8 cellular contexts compared by ENCODE assay signal in genomic region chr11:60913793-60914619, GRCh38.
DNase-seq lines count a peak whose midpoint lies in the region; ATAC-seq and TF ChIP-seq lines count a peak whose summit lies in the region.

Gene TMEM109 (plus strand): TSS chr11:60914158. CDS start chr11:60919694, 5,536 bp downstream.

- H3K4me3 Mint-ChIP-seq in central memory CD8-positive, alpha-beta T cell, result peak within 1 kb of the TSS; percentile 95

- no peaks in the 10 kb centered on the region for H3K9me3 Mint-ChIP-seq in central memory CD8-positive, alpha-beta T cell

- TF ChIP-seq POLR2A in GM18951 (IDR thresholded peaks at IDR 0.05; ENCODE audit: extremely low read depth, insufficient read depth, insufficient read length), result peak; percentile 49

- DNase-seq in AG08396 (ENCODE audit: low spot score), result peak; percentile 96
- peak; percentile 92 for DNase-seq in NCI-H446 treated with DMSO at 0.1 percent for 48 hours (lab: John Stamatoyannopoulos, UW)
- DNase-seq in central memory CD8-positive, alpha-beta T cell (ENCODE audit: low spot score in 2 of 2), result peak; percentile 74 to 79
- DNase-seq in islet precursor cell, result peak; percentile 91
- DNase-seq in stimulated activated CD4-positive, alpha-beta T cell treated with anti-CD3 and anti-CD28 coated beads, Interleukin-12 subunit alpha, Interleukin-12 subunit beta, amount 100 ng/mL, for 4 hours, result peak; percentile 83

- peaks cover 13% of the 10 kb centered on the region for H3K36me3 Mint-ChIP-seq in central memory CD8-positive, alpha-beta T cell (ENCODE audit: insufficient read depth)

- no peaks in the 10 kb centered on the region for H3K27me3 Mint-ChIP-seq in central memory CD8-positive, alpha-beta T cell

- peak within 1 kb of the TSS; percentile 95 for H3K27ac Mint-ChIP-seq in central memory CD8-positive, alpha-beta T cell (ENCODE audit: low read depth)

- peaks cover 61% of the 10 kb centered on the region for H3K4me1 Mint-ChIP-seq in central memory CD8-positive, alpha-beta T cell

- peak; percentile 44 for ATAC-seq in HG03342 (IDR thresholded peaks at IDR 0.05; ENCODE audit: unreplicated experiment)
- ATAC-seq in activated CD4-positive, CD25-positive, alpha-beta regulatory T cell treated with anti-CD3 and anti-CD28 coated beads, Interleukin-2, amount 50 U/mL, for 24 hours, result peak; percentile 79 to 81
- ATAC-seq in central memory CD8-positive, alpha-beta T cell (replicated peaks; ENCODE audit: extremely low read depth, poor library complexity, severe bottlenecking), result peak; percentile 57

- in situ Hi-C loops in GM18951 (cut with MboI; ENCODE audit: low sequenced_read_pairs, unreplicated experiment), result no loop called here

Comparison
In these comparisons a context has a peak if more than half of its experiments do, and no peak if none do; other contexts are left out.
1. Peak in every context shown above with its lines: DNase-seq and ATAC-seq.